19 cellular contexts compared by ENCODE assay signal in genomic region chr2:23469142-23469540, GRCh38.
"Had no signal": no experiment of that assay in that cellular context is flagged by ENCODE, and none has a peak within 500 bp of the region (broad histone marks: within the 10 kb centered on the region; RNA-seq: fewer than 3 reads in every experiment).

No MANE protein-coding gene starts in this region.

- H3K4me3 Mint-ChIP-seq: dendritic cell treated with granulocyte-macrophage colony-stimulating factor and Interleukin-4, amounts not matched to agents 40 ng/mL and 50 ng/mL, for 4 days; immature natural killer cell; memory B cell; nephron progenitor cell; stimulated activated effector memory CD8-positive, alpha-beta T cell treated with anti-CD3 and anti-CD28 coated beads, Interleukin-12 subunit alpha, Interleukin-12 subunit beta, amount 100 ng/mL, for 72 hours had no signal

- ATAC-seq: foreskin keratinocyte; left lung; naive thymus-derived CD4-positive, alpha-beta T cell; stimulated activated effector memory CD8-positive, alpha-beta T cell treated with anti-CD3 and anti-CD28 coated beads, Interleukin-12 subunit alpha, Interleukin-12 subunit beta, amount 100 ng/mL, for 72 hours; stimulated activated naive CD8-positive, alpha-beta T cell treated with anti-CD3 and anti-CD28 coated beads, Interleukin-15, Interleukin-2, amounts not matched to agents 100 U/mL and 50 U/mL, for 24 hours had no signal

- H3K27me3 ChIP-seq: cardiac muscle cell, foreskin keratinocyte, ovary, transverse colon had no signal

- H3K27ac ChIP-seq: cardiac muscle cell, foreskin keratinocyte, left lung, lower lobe of right lung, ovary had no signal

- H3K4me1 ChIP-seq: foreskin keratinocyte, left lung, lower lobe of right lung had no signal

- H3K4me1 Mint-ChIP-seq: immature natural killer cell; memory B cell; stimulated activated effector memory CD8-positive, alpha-beta T cell treated with anti-CD3 and anti-CD28 coated beads, Interleukin-12 subunit alpha, Interleukin-12 subunit beta, amount 100 ng/mL, for 72 hours had no signal

- H3K36me3 Mint-ChIP-seq: immature natural killer cell; memory B cell; stimulated activated effector memory CD8-positive, alpha-beta T cell treated with anti-CD3 and anti-CD28 coated beads, Interleukin-12 subunit alpha, Interleukin-12 subunit beta, amount 100 ng/mL, for 72 hours had no signal

- H3K9me3 Mint-ChIP-seq: dendritic cell treated with granulocyte-macrophage colony-stimulating factor and Interleukin-4, amounts not matched to agents 40 ng/mL and 50 ng/mL, for 4 days; immature natural killer cell; memory B cell; stimulated activated effector memory CD8-positive, alpha-beta T cell treated with anti-CD3 and anti-CD28 coated beads, Interleukin-12 subunit alpha, Interleukin-12 subunit beta, amount 100 ng/mL, for 72 hours had no signal

- H3K4me3 ChIP-seq: cardiac muscle cell, left lung, lower lobe of right lung, ovary, transverse colon had no signal

- H3K9me3 ChIP-seq: left lung, lower lobe of right lung, ovary, transverse colon had no signal

- H3K36me3 ChIP-seq: cardiac muscle cell, left lung, lower lobe of right lung, ovary, transverse colon had no signal

- H3K27ac Mint-ChIP-seq: dendritic cell treated with granulocyte-macrophage colony-stimulating factor and Interleukin-4, amounts not matched to agents 40 ng/mL and 50 ng/mL, for 4 days; immature natural killer cell; memory B cell; naive thymus-derived CD4-positive, alpha-beta T cell; nephron progenitor cell; progenitor cell of endocrine pancreas; stimulated activated effector memory CD8-positive, alpha-beta T cell treated with anti-CD3 and anti-CD28 coated beads, Interleukin-12 subunit alpha, Interleukin-12 subunit beta, amount 100 ng/mL, for 72 hours had no signal

- DNase-seq: erythroblast; foreskin keratinocyte; immature natural killer cell; left lung; lower lobe of right lung; midbrain; naive thymus-derived CD4-positive, alpha-beta T cell; nephron progenitor cell; ovary; small intestine; stimulated activated CD4-positive, alpha-beta T cell treated with anti-CD3 and anti-CD28 coated beads, Interleukin-4, amount 100 ng/mL, for 1 hour; stimulated activated CD8-positive, alpha-beta memory T cell treated with anti-CD3 and anti-CD28 coated beads, Interleukin-4, amount 100 ng/mL, for 48 hours; stimulated activated naive CD8-positive, alpha-beta T cell treated with anti-CD3 and anti-CD28 coated beads, Interleukin-15, Interleukin-2, amounts not matched to agents 100 U/mL and 50 U/mL, for 24 hours; transverse colon had no signal
